In genomic region chr10:89007129-89007893, GRCh38 we compare ENCODE assay signal across 20 cellular contexts.
"Had no signal": no experiment of that assay in that cellular context is flagged by ENCODE, and none has a peak within 500 bp of the region (broad histone marks: within the 10 kb centered on the region; RNA-seq: fewer than 3 reads in every experiment).

No MANE protein-coding gene starts in this region.

- H3K27me3 Mint-ChIP-seq: activated naive CD8-positive, alpha-beta T cell treated with anti-CD3 and anti-CD28 coated beads, Interleukin-2, amount 10 ng/mL, durations not matched to agents 7 days and 5 days; activated T-helper 17 cell treated with anti-CD3 and anti-CD28 coated beads, Interleukin-2, amount 50 U/mL, for 72 hours; naive B cell; stimulated activated naive B cell treated with anti-CD40 and anti-IgM and Interleukin-4, amounts not matched to agents 10 μg/mL and 1 μg/mL and 100 μg/mL, for 72 hours had no signal

- H3K4me3 ChIP-seq: thoracic aorta had no signal

- H3K79me2 ChIP-seq: parathyroid adenoma had no signal

- H3K9me3 Mint-ChIP-seq: activated naive CD8-positive, alpha-beta T cell treated with anti-CD3 and anti-CD28 coated beads, Interleukin-2, amount 10 ng/mL, durations not matched to agents 7 days and 5 days; activated T-helper 17 cell treated with anti-CD3 and anti-CD28 coated beads, Interleukin-2, amount 50 U/mL, for 72 hours; naive B cell; stimulated activated naive B cell treated with anti-CD40 and anti-IgM and Interleukin-4, amounts not matched to agents 10 μg/mL and 1 μg/mL and 100 μg/mL, for 72 hours had no signal

- H3K4me3 Mint-ChIP-seq: activated naive CD8-positive, alpha-beta T cell treated with anti-CD3 and anti-CD28 coated beads, Interleukin-2, amount 10 ng/mL, durations not matched to agents 7 days and 5 days; activated T-helper 17 cell treated with anti-CD3 and anti-CD28 coated beads, Interleukin-2, amount 50 U/mL, for 72 hours; naive B cell; stimulated activated naive B cell treated with anti-CD40 and anti-IgM and Interleukin-4, amounts not matched to agents 10 μg/mL and 1 μg/mL and 100 μg/mL, for 72 hours had no signal

- ATAC-seq: activated T-helper 17 cell treated with anti-CD3 and anti-CD28 coated beads, Interleukin-2, amount 50 U/mL, for 72 hours; left lobe of liver; sciatic nerve; stimulated activated naive B cell treated with anti-CD40 and anti-IgM and Interleukin-4, amounts not matched to agents 10 μg/mL and 1 μg/mL and 100 μg/mL, for 72 hours had no signal

- H3K27ac ChIP-seq: parathyroid adenoma, thoracic aorta, WERI-Rb-1 had no signal

- H3K4me1 ChIP-seq: parathyroid adenoma had no signal

- FAIRE-seq: keratinocyte had no signal

- H2AFZ ChIP-seq: parathyroid adenoma had no signal

- H3K4me1 Mint-ChIP-seq: naive B cell; stimulated activated naive B cell treated with anti-CD40 and anti-IgM and Interleukin-4, amounts not matched to agents 10 μg/mL and 1 μg/mL and 100 μg/mL, for 72 hours had no signal

- H3K36me3 ChIP-seq: WERI-Rb-1 had no signal

- H3K27ac Mint-ChIP-seq: activated naive CD8-positive, alpha-beta T cell treated with anti-CD3 and anti-CD28 coated beads, Interleukin-2, amount 10 ng/mL, durations not matched to agents 7 days and 5 days; activated T-helper 17 cell treated with anti-CD3 and anti-CD28 coated beads, Interleukin-2, amount 50 U/mL, for 72 hours; stimulated activated naive B cell treated with anti-CD40 and anti-IgM and Interleukin-4, amounts not matched to agents 10 μg/mL and 1 μg/mL and 100 μg/mL, for 72 hours had no signal

- H3K9me3 ChIP-seq: thoracic aorta had no signal

- H3K9ac ChIP-seq: parathyroid adenoma had no signal

- DNase-seq: activated CD4-positive, alpha-beta T cell treated with anti-CD3 and anti-CD28 coated beads for 1 hour; activated CD4-positive, alpha-beta T cell treated with anti-CD3 and anti-CD28 coated beads, Interleukin-2, amount 50 U/mL, for 4 hours; activated naive CD4-positive, alpha-beta T cell; activated naive CD8-positive, alpha-beta T cell treated with anti-CD3 and anti-CD28 coated beads, Interleukin-2, amount 10 ng/mL, durations not matched to agents 7 days and 5 days; amygdala; foreskin melanocyte; glutamatergic neuron; hypothalamus; mammary epithelial cell; naive B cell; stimulated activated CD4-positive, alpha-beta T cell treated with anti-CD3 and anti-CD28 coated beads, Interleukin-4, amount 100 ng/mL, for 4 hours; stimulated activated naive B cell treated with anti-CD40 and anti-IgM and Interleukin-4, amounts not matched to agents 10 μg/mL and 1 μg/mL and 100 μg/mL, for 72 hours; T-helper 2 cell; WERI-Rb-1 had no signal
